In genomic region chr21:46552865-46553379, GRCh38 we compare ENCODE assay signal across 19 cellular contexts. TPM values are rescaled to one million over a fixed set of nuclear protein-coding genes. Genes with fewer than 3 reads are reported as not detected.
DNase-seq lines count a peak whose midpoint lies in the region; ATAC-seq and TF ChIP-seq lines count a peak whose summit lies in the region.
"Had no signal": no experiment of that assay in that cellular context is flagged by ENCODE, and none has a peak within 500 bp of the region (broad histone marks: within the 10 kb centered on the region; RNA-seq: fewer than 3 reads in every experiment).

No MANE protein-coding gene starts in this region.

- no peak for TF ChIP-seq CTCF in type B pancreatic cell (conservative IDR thresholded peaks at IDR 0.05)

- intact Hi-C loops in sciatic nerve (cut with DNase I): no loop called here

- H3K27ac Mint-ChIP-seq in T-helper 1 cell treated with Interleukin-12 subunit alpha and Interleukin-12 subunit beta and Interleukin-4 antibody, amounts not matched to agents 30 μg/mL and 1 μg/mL, for 36 hours: peak overlapping the region; percentile 87
- H3K27ac Mint-ChIP-seq in T-helper 17 cell (peak overlapping the region; percentile 99), type B pancreatic cell (no peak overlapping the region)
- H3K27ac Mint-ChIP-seq: endodermal cell had no signal

- H3K36me3 Mint-ChIP-seq in T-helper 1 cell treated with Interleukin-12 subunit alpha and Interleukin-12 subunit beta and Interleukin-4 antibody, amounts not matched to agents 30 μg/mL and 1 μg/mL, for 36 hours (ENCODE audit: low read depth): peaks cover 25% of the 10 kb centered on the region
- H3K36me3 Mint-ChIP-seq in T-helper 17 cell (ENCODE audit: low read depth) (peaks cover 6% of the 10 kb centered on the region), type B pancreatic cell (peaks cover 16% of the 10 kb centered on the region)

- DNase-seq in T-helper 1 cell: no peak
- DNase-seq in T-helper 17 cell: no peak
- peak; percentile 33 for DNase-seq in sciatic nerve (ENCODE audit: low spot score)
- no peak for DNase-seq in GF-D8 (lab: John Stamatoyannopoulos, UW)
- no peak for DNase-seq in substantia nigra (lab: John Stamatoyannopoulos, UW)
- DNase-seq in type B pancreatic cell (ENCODE audit: extremely low spot score, unreplicated experiment): no peak
- DNase-seq: activated CD8-positive, alpha-beta memory T cell treated with anti-CD3 and anti-CD28 coated beads for 24 hours; endodermal cell; foreskin fibroblast; NCI-H1694 treated with DMSO at 0.1 percent for 48 hours; NCI-H345 had no signal

- no peak overlapping the region for H3K4me3 Mint-ChIP-seq in T-helper 1 cell treated with Interleukin-12 subunit alpha and Interleukin-12 subunit beta and Interleukin-4 antibody, amounts not matched to agents 30 μg/mL and 1 μg/mL, for 36 hours
- H3K4me3 Mint-ChIP-seq in T-helper 17 cell (peak overlapping the region; percentile 79), type B pancreatic cell (no peak overlapping the region)
- H3K4me3 Mint-ChIP-seq: endodermal cell had no signal

- no peaks in the 10 kb centered on the region for H3K9me3 Mint-ChIP-seq in T-helper 1 cell treated with Interleukin-12 subunit alpha and Interleukin-12 subunit beta and Interleukin-4 antibody, amounts not matched to agents 30 μg/mL and 1 μg/mL, for 36 hours
- H3K9me3 Mint-ChIP-seq in type B pancreatic cell: no peaks in the 10 kb centered on the region

- H3K27ac ChIP-seq in substantia nigra (ENCODE audit: low read depth, low read length, poor library complexity, severe bottlenecking): no peak overlapping the region
- H3K27ac ChIP-seq: 22Rv1, BLaER1, cardiac muscle cell, thoracic aorta had no signal

- H3K9me3 ChIP-seq in T-helper 17 cell (ENCODE audit: control insufficient read depth, low read length, poor library complexity, severe bottlenecking): no peaks in the 10 kb centered on the region
- H3K9me3 ChIP-seq: BLaER1, thoracic aorta had no signal

- peaks cover 36% of the 10 kb centered on the region for H3K4me1 Mint-ChIP-seq in T-helper 1 cell treated with Interleukin-12 subunit alpha and Interleukin-12 subunit beta and Interleukin-4 antibody, amounts not matched to agents 30 μg/mL and 1 μg/mL, for 36 hours (ENCODE audit: low read depth)
- H3K4me1 Mint-ChIP-seq in T-helper 17 cell: peaks cover 36% of the 10 kb centered on the region
- H3K4me1 Mint-ChIP-seq in type B pancreatic cell (ENCODE audit: unreplicated experiment): no peaks in the 10 kb centered on the region
- H3K4me1 Mint-ChIP-seq: endodermal cell had no signal

- no peaks in the 10 kb centered on the region for H3K27me3 Mint-ChIP-seq in T-helper 1 cell treated with Interleukin-12 subunit alpha and Interleukin-12 subunit beta and Interleukin-4 antibody, amounts not matched to agents 30 μg/mL and 1 μg/mL, for 36 hours (ENCODE audit: low read depth)
- H3K27me3 Mint-ChIP-seq in T-helper 17 cell: no peaks in the 10 kb centered on the region
- H3K27me3 Mint-ChIP-seq in type B pancreatic cell: no peaks in the 10 kb centered on the region

- ATAC-seq in T-helper 17 cell (no peak), esophagus mucosa (peak; percentile 13), sciatic nerve (no peak)

RNA-seq across cellular contexts. Expression of gene S100B, which starts 52.0 kb away (rescaled TPM):
- not detected for total RNA-seq in T-helper 17 cell
- total RNA-seq in esophagus mucosa: 0.64 TPM
- 1,180 TPM for total RNA-seq in sciatic nerve
- 5.5 TPM in 1 of 2 replicates, not detected in the other for total RNA-seq in type B pancreatic cell (ENCODE audit: low replicate concordance)
- total RNA-seq: endodermal cell, left lobe of liver, M059J had no signal

Comparison
In these comparisons a context has a peak if more than half of its experiments do, and no peak if none do; other contexts are left out.
1. RNA of gene S100B, which starts 52.0 kb away (total RNA-seq): 1,180 TPM in sciatic nerve (single experiment); 5.5 TPM in type B pancreatic cell, 0.64 TPM in esophagus mucosa (single experiment) and not detected in T-helper 17 cell; every median in the first group is over 100 times any median in the second.